Comparison of ENCODE assay signal across 8 cellular contexts in genomic region chr19:2385053-2385721, GRCh38. TPM values are rescaled to one million over a fixed set of nuclear protein-coding genes. Genes with fewer than 3 reads are reported as not detected.
DNase-seq lines count a peak whose midpoint lies in the region; ATAC-seq and TF ChIP-seq lines count a peak whose summit lies in the region.

No MANE protein-coding gene starts in this region.

- H3K9ac ChIP-seq in HUES64 (ENCODE audit: low read depth, low read length), result no peak overlapping the region

- H3K9me3 ChIP-seq in HUES64 (ENCODE audit: insufficient read depth, low read depth, low read length) (peaks cover 3% of the 10 kb centered on the region; the same call in 1 of the 2 replicates), Peyer's patch (no peaks in the 10 kb centered on the region), suprapubic skin (no peaks in the 10 kb centered on the region), right cardiac atrium (ENCODE audit: control insufficient read depth, low read length) (no peaks in the 10 kb centered on the region)

- POLR2A ChIA-PET in BJ (lab: Charles Lee), result no interaction called here

- H3K4me1 ChIP-seq in HUES64 (ENCODE audit: insufficient read depth, low read length) (no peaks in the 10 kb centered on the region), Peyer's patch (peaks cover 0 to 3% (median 0%) of the 10 kb centered on the region in 4 donors), suprapubic skin (peaks cover 15% of the 10 kb centered on the region), right cardiac atrium (ENCODE audit: control insufficient read depth, insufficient read depth, low read length) (no peaks in the 10 kb centered on the region)

- TF ChIP-seq EP300 in suprapubic skin (IDR thresholded peaks at IDR 0.05), result no peak

- CTCF ChIA-PET in BJ (lab: Yijun Ruan, JAX), result interaction anchor here (2.0 to 2.1 kb wide), 2 partner anchors 7 to 42 kb away, joined by 6 to 7 read pairs; partner anchors contain the start of gene TIMM13

- peak overlapping the region; percentile 11; the same call in 1 of the 2 replicates for H3K4me3 ChIP-seq in BJ (ENCODE audit: low read depth, low read length)
- peak overlapping the region; percentile 26; the same call in 1 of the 2 replicates for H3K4me3 ChIP-seq in HUES64 (ENCODE audit: low read length)
- H3K4me3 ChIP-seq in Peyer's patch, result peak overlapping the region in 1 of 4 donors; percentile 8
- peak overlapping the region; percentile 23 for H3K4me3 ChIP-seq in suprapubic skin
- H3K4me3 ChIP-seq in right cardiac atrium (ENCODE audit: low read length), result no peak overlapping the region

- WGBS in HUES64, result 17% methylated on average over 37 of the region's 37 CpGs
- 53% methylated on average over 7 of the region's 37 CpGs for WGBS in suprapubic skin
- 21% methylated on average over 37 of the region's 37 CpGs for WGBS in right cardiac atrium

- TF ChIP-seq POLR2A in Peyer's patch (IDR thresholded peaks at IDR 0.05), result no peak
- no peak for TF ChIP-seq POLR2A in suprapubic skin (IDR thresholded peaks at IDR 0.05)

- H3K36me3 ChIP-seq in BJ (ENCODE audit: control insufficient read depth, insufficient read depth, low read length) (no peaks in the 10 kb centered on the region), HUES64 (ENCODE audit: insufficient read depth, low read length) (no peaks in the 10 kb centered on the region), Peyer's patch (no peaks in the 10 kb centered on the region), suprapubic skin (no peaks in the 10 kb centered on the region)

- DNase-seq in BJ (ENCODE audit: low read depth), result peak; percentile 72
- DNase-seq in Peyer's patch, result peak in 2 of 3 donors; percentile 71 to 75
- DNase-seq in fibroblast of the conjunctiva (ENCODE audit: low read depth), result peak; percentile 67
- no peak for DNase-seq in suprapubic skin (ENCODE audit: low spot score in 2 of 2)
- no peak for DNase-seq in right cardiac atrium

- intact Hi-C loops in right cardiac atrium (cut with DNase I), result loop anchor here in 1 of 4 donors (10.0 kb wide), 1 partner anchor 230 kb away; the partner anchor contains the start of gene AP3D1

- TF ChIP-seq CTCF in BJ (IDR thresholded peaks at IDR 0.05; ENCODE audit: insufficient read depth, low read depth, low read length), result no peak
- TF ChIP-seq CTCF in Peyer's patch (IDR thresholded peaks at IDR 0.05), result no peak
- no peak for TF ChIP-seq CTCF in suprapubic skin (IDR thresholded peaks at IDR 0.05)

- ATAC-seq in HG03280 (IDR thresholded peaks at IDR 0.05; ENCODE audit: unreplicated experiment) (no peak), GM21367 (IDR thresholded peaks at IDR 0.05; ENCODE audit: unreplicated experiment) (no peak), right cardiac atrium (no peak)

- H3K27me3 ChIP-seq in BJ (ENCODE audit: control insufficient read depth, insufficient read depth, low read length) (no peaks in the 10 kb centered on the region), HUES64 (ENCODE audit: insufficient read depth, low read length) (no peaks in the 10 kb centered on the region; the same call in 1 of the 2 replicates), Peyer's patch (no peaks in the 10 kb centered on the region), suprapubic skin (no peaks in the 10 kb centered on the region), right cardiac atrium (ENCODE audit: control insufficient read depth, insufficient read depth) (no peaks in the 10 kb centered on the region)

- H3K27ac ChIP-seq in HUES64 (ENCODE audit: low read depth, low read length), result peak overlapping the region; percentile 63; the same call in 1 of the 2 replicates
- H3K27ac ChIP-seq in Peyer's patch, result peak overlapping the region in 1 of 4 donors; percentile 65
- H3K27ac ChIP-seq in suprapubic skin, result no peak overlapping the region
- no peak overlapping the region for H3K27ac ChIP-seq in right cardiac atrium (ENCODE audit: low read length)

RNA-seq across cellular contexts. Expression of gene TMPRSS9, which starts 25.1 kb away (rescaled TPM):
- polyA plus RNA-seq in BJ (2011; rRNA removed) (not detected in 2 replicates), right cardiac atrium (not detected)
- polyA minus RNA-seq in BJ (2011; rRNA and poly(A)+ RNA removed), result not detected in 2 replicates
- 0.35 TPM for polyA plus RNA-seq in HUES64 (2013, experiment 1 of 2)
- polyA plus RNA-seq in HUES64 (2013, experiment 2 of 2), result 0.19 TPM
- total RNA-seq in Peyer's patch (1 to 10 TPM in 1 of 4 donors, under 1 TPM in 2, not detected in 1; 0.54 to 2.5 (median 0.85) TPM), suprapubic skin (not detected), right cardiac atrium (under 1 TPM in 2 of 4 donors, not detected in 2; 0.09 to 0.12 TPM)

RNA-seq across cellular contexts. Expression of gene TIMM13, which starts 42.2 kb away (rescaled TPM):
- polyA plus RNA-seq in BJ (2011; rRNA removed), result 37.2 and 50.7 TPM in 2 replicates
- polyA minus RNA-seq in BJ (2011; rRNA and poly(A)+ RNA removed), result 9.2 and 14.2 TPM in 2 replicates
- 170 TPM for polyA plus RNA-seq in HUES64 (2013, experiment 1 of 2)
- 139 TPM for polyA plus RNA-seq in HUES64 (2013, experiment 2 of 2)
- 10 to 100 TPM; 28.1 to 44.4 (median 44.0) TPM for total RNA-seq in Peyer's patch
- total RNA-seq in suprapubic skin, result 10 to 100 TPM; 22.1 to 48.6 (median 46.6) TPM
- 10 to 100 TPM; 73.9 to 91.2 (median 81.2) TPM for total RNA-seq in right cardiac atrium
- 69.6 TPM for polyA plus RNA-seq in right cardiac atrium

RNA-seq across cellular contexts. Expression of gene SPPL2B, which starts 56.7 kb away (rescaled TPM):
- 12.0 and 24.9 TPM in 2 replicates for polyA plus RNA-seq in BJ (2011; rRNA removed)
- polyA minus RNA-seq in BJ (2011; rRNA and poly(A)+ RNA removed), result 9.4 and 11.5 TPM in 2 replicates
- polyA plus RNA-seq in HUES64 (2013, experiment 1 of 2), result 26.4 TPM
- 25.6 TPM for polyA plus RNA-seq in HUES64 (2013, experiment 2 of 2)
- total RNA-seq in Peyer's patch, result 100 to 1,000 TPM; 196 to 448 (median 270) TPM
- 10 to 100 TPM; 46.8 to 97.6 (median 59.6) TPM for total RNA-seq in suprapubic skin
- 10 to 100 TPM; 27.1 to 40.2 (median 31.8) TPM for total RNA-seq in right cardiac atrium
- polyA plus RNA-seq in right cardiac atrium, result 28.1 TPM

RNA-seq across cellular contexts. Expression of gene LSM7, which starts 56.8 kb away (rescaled TPM):
- 154 and 165 TPM in 2 replicates for polyA plus RNA-seq in BJ (2011; rRNA removed)
- polyA minus RNA-seq in BJ (2011; rRNA and poly(A)+ RNA removed), result 15.8 and 22.9 TPM in 2 replicates
- polyA plus RNA-seq in HUES64 (2013, experiment 1 of 2), result 233 TPM
- polyA plus RNA-seq in HUES64 (2013, experiment 2 of 2), result 223 TPM
- 100 to 1,000 TPM in 2 of 4 donors, 10 to 100 TPM in 2; 59.8 to 152 (median 109) TPM for total RNA-seq in Peyer's patch
- total RNA-seq in suprapubic skin, result 100 to 1,000 TPM in 1 of 4 donors, 10 to 100 TPM in 3; 71.2 to 106 (median 87.5) TPM
- total RNA-seq in right cardiac atrium, result 10 to 100 TPM; 33.0 to 49.9 (median 41.4) TPM
- polyA plus RNA-seq in right cardiac atrium, result 123 TPM

Comparison
In these comparisons a context has a peak if more than half of its experiments do, and no peak if none do; other contexts are left out.
1. DNase-seq: peak in BJ (single experiment), Peyer's patch (2 of 3) and fibroblast of the conjunctiva (single experiment); none in suprapubic skin (0 of 2) and right cardiac atrium (0 of 3).